1 cellular context compared by ENCODE assay signal in genomic region chr4:86934772-86935498, GRCh38.
TF ChIP-seq lines count a peak whose summit lies in the region.

Gene AFF1 (plus strand): TSS chr4:86935011. CDS start chr4:86948534, 13,523 bp downstream.

TF ChIP-seq in HepG2, 621 proteins besides CTCF, POLR2A, EP300 and RAD21 (continued from another document and continues in another):
- TF ChIP-seq ZNF362 (CRISPR knock-in tag; IDR thresholded peaks at IDR 0.05; ENCODE audit: borderline replicate concordance) (peak; percentile 60; the same call in 1 of the 2 replicates), ZNF563 (CRISPR knock-in tag; IDR thresholded peaks at IDR 0.05) (peak; percentile 90; the same call in 1 of the 2 replicates), ZNF160 (CRISPR knock-in tag; IDR thresholded peaks at IDR 0.05) (peak; percentile 34; the same call in 1 of the 2 replicates), NR2F6 (IDR thresholded peaks at IDR 0.05) (no peak), NR2F6 (CRISPR knock-in tag; IDR thresholded peaks at IDR 0.05) (peak; percentile 27), KAT7 (CRISPR knock-in tag; IDR thresholded peaks at IDR 0.05; ENCODE audit: borderline replicate concordance) (peak; percentile 94), ARNT (IDR thresholded peaks at IDR 0.05) (no peak), ATF4 (CRISPR knock-in tag; IDR thresholded peaks at IDR 0.05) (peak in 1 of 2 experiments; percentile 76; a peak in 1 of 4 replicates), SNAPC5 (CRISPR knock-in tag; IDR thresholded peaks at IDR 0.05; ENCODE audit: borderline replicate concordance) (no peak), ZNF225 (CRISPR knock-in tag; IDR thresholded peaks at IDR 0.05) (no peak; the same call in 1 of the 2 replicates), DZIP1 (CRISPR knock-in tag; IDR thresholded peaks at IDR 0.05) (no peak), ZNF747 (CRISPR knock-in tag; IDR thresholded peaks at IDR 0.05; ENCODE audit: borderline replicate concordance) (peak; percentile 58; the same call in 1 of the 2 replicates), ZNF292 (CRISPR knock-in tag; IDR thresholded peaks at IDR 0.05; ENCODE audit: borderline replicate concordance, low read depth) (no peak), MYNN (CRISPR knock-in tag; IDR thresholded peaks at IDR 0.05; ENCODE audit: low read depth) (no peak), ZNF446 (CRISPR knock-in tag; IDR thresholded peaks at IDR 0.05) (0 out of 2 replicates have a peak, but pooled peaks have one; percentile 53), RFX5 (IDR thresholded peaks at IDR 0.05; ENCODE audit: low read depth, low read length) (no peak), ZMYM2 (CRISPR knock-in tag; IDR thresholded peaks at IDR 0.05) (peak; percentile 85), RELA (CRISPR knock-in tag; IDR thresholded peaks at IDR 0.05) (0 out of 2 replicates have a peak, but pooled peaks have one; percentile 21), ZSCAN25 (CRISPR knock-in tag; IDR thresholded peaks at IDR 0.05) (peak; percentile 68; the same call in 1 of the 2 replicates), GPBP1L1 (CRISPR knock-in tag; IDR thresholded peaks at IDR 0.05) (no peak), ZNF607 (CRISPR knock-in tag; IDR thresholded peaks at IDR 0.05; ENCODE audit: borderline replicate concordance) (peak; percentile 86; the same call in 1 of the 2 replicates), ZNF557 (CRISPR knock-in tag; IDR thresholded peaks at IDR 0.05) (no peak), JARID2 (CRISPR knock-in tag; IDR thresholded peaks at IDR 0.05; ENCODE audit: insufficient replicate concordance) (no peak), ZFAT (CRISPR knock-in tag; conservative IDR thresholded peaks at IDR 0.05) (no peak), NR2C2 (CRISPR knock-in tag; IDR thresholded peaks at IDR 0.05; ENCODE audit: borderline replicate concordance) (peak; percentile 89), CCDC6 (CRISPR knock-in tag; IDR thresholded peaks at IDR 0.05) (peak; percentile 91; the same call in 1 of the 2 replicates), IKZF4 (CRISPR knock-in tag; IDR thresholded peaks at IDR 0.05; ENCODE audit: borderline replicate concordance, low read depth, not compliant biosample characterization) (peak; percentile 88), U2AF1 (optimal IDR thresholded peaks at IDR 0.05; ENCODE audit: low read depth, low read length) (no peak), MLLT10 (CRISPR knock-in tag; IDR thresholded peaks at IDR 0.05) (no peak), MLX (CRISPR knock-in tag; IDR thresholded peaks at IDR 0.05) (no peak), ZNF512B (CRISPR knock-in tag; IDR thresholded peaks at IDR 0.05; ENCODE audit: borderline replicate concordance) (no peak), SRSF9 (IDR thresholded peaks at IDR 0.05; ENCODE audit: borderline replicate concordance, insufficient read depth, low read depth, low read length, poor library complexity, severe bottlenecking) (no peak), CENPT (CRISPR knock-in tag; IDR thresholded peaks at IDR 0.05; ENCODE audit: low read depth) (no peak; the same call in 1 of the 2 replicates), POLR2AphosphoS5 (IDR thresholded peaks at IDR 0.05; ENCODE audit: low read depth, low read length) (peak; percentile 81), ZNF558 (CRISPR knock-in tag; IDR thresholded peaks at IDR 0.05; ENCODE audit: borderline replicate concordance) (peak; percentile 85; the same call in 1 of the 2 replicates), PHF21A (CRISPR knock-in tag; IDR thresholded peaks at IDR 0.05) (peak; percentile 52; the same call in 1 of the 2 replicates), RBM22 (optimal IDR thresholded peaks at IDR 0.05; ENCODE audit: low read length) (peak; percentile 52), TEAD2 (CRISPR knock-in tag; IDR thresholded peaks at IDR 0.05) (no peak), ZNF660 (CRISPR knock-in tag; IDR thresholded peaks at IDR 0.05; ENCODE audit: borderline replicate concordance, low read depth) (no peak), TGIF2 (CRISPR knock-in tag; IDR thresholded peaks at IDR 0.05) (no peak), ZNF501 (CRISPR knock-in tag; IDR thresholded peaks at IDR 0.05) (peak; percentile 38; the same call in 1 of the 2 replicates), ZNF737 (CRISPR knock-in tag; IDR thresholded peaks at IDR 0.05; ENCODE audit: borderline replicate concordance) (no peak), FOXO4 (CRISPR knock-in tag; conservative IDR thresholded peaks at IDR 0.05) (no peak), ZNF761 (CRISPR knock-in tag; conservative IDR thresholded peaks at IDR 0.05) (0 out of 2 replicates have a peak, but pooled peaks have one; percentile 47), AKNA (CRISPR knock-in tag; IDR thresholded peaks at IDR 0.05; ENCODE audit: borderline replicate concordance) (no peak), ZNF570 (CRISPR knock-in tag; IDR thresholded peaks at IDR 0.05; ENCODE audit: borderline replicate concordance) (no peak), ZMAT5 (CRISPR knock-in tag; IDR thresholded peaks at IDR 0.05; ENCODE audit: borderline replicate concordance, low read depth) (no peak), ZMYM3 (CRISPR knock-in tag; IDR thresholded peaks at IDR 0.05) (no peak)
